ENCODE assay signal across 8 cellular contexts in genomic region chr16:75148311-75149195, GRCh38. TPM values are rescaled to one million over a fixed set of nuclear protein-coding genes. Genes with fewer than 3 reads are reported as not detected.
A peak's percentile ranks its signal among the peaks of the same experiment; 100 is the strongest.
DNase-seq lines count a peak whose midpoint lies in the region; ATAC-seq and TF ChIP-seq lines count a peak whose summit lies in the region.

Gene ZFP1, plus strand, starts transcription at chr16:75148524. Its CDS starts 4,428 bp downstream, at chr16:75152952.

- H3K27ac ChIP-seq in OCI-LY1 (ENCODE audit: low read depth, low read length, poor library complexity, severe bottlenecking): peak within 1 kb of the TSS; percentile 77

- no peaks in the 10 kb centered on the region for H3K27me3 ChIP-seq in OCI-LY1 (ENCODE audit: insufficient read depth, low read length)

- H3K4me1 Mint-ChIP-seq in endothelial cell (ENCODE audit: unreplicated experiment) (peaks cover 7% of the 10 kb centered on the region), mesothelial cell of epicardium (peaks cover 4% of the 10 kb centered on the region)

- H3K36me3 Mint-ChIP-seq in endothelial cell (ENCODE audit: low read depth, unreplicated experiment) (peaks cover 28% of the 10 kb centered on the region), mesothelial cell of epicardium (peaks cover 32% of the 10 kb centered on the region)

- peak within 1 kb of the TSS; percentile 89 for H3K4me3 ChIP-seq in OCI-LY1 (ENCODE audit: low read depth, low read length, poor library complexity, severe bottlenecking)

- peak; percentile 97 for DNase-seq in DMS 273 (lab: John Stamatoyannopoulos, UW; ENCODE audit: unreplicated experiment)
- peak; percentile 95 for DNase-seq in HuH-7 (ENCODE audit: low spot score)
- peak; percentile 89 for DNase-seq in activated CD8-positive, alpha-beta memory T cell treated with anti-CD3 and anti-CD28 coated beads, Interleukin-2, amount 50 U/mL, for 24 hours (ENCODE audit: extremely low read depth)
- DNase-seq in endothelial cell (ENCODE audit: low spot score): peak; percentile 97
- DNase-seq in mesothelial cell of epicardium (ENCODE audit: low spot score in 2 of 2, unreplicated experiment in 2 of 2): peak; percentile 92 to 99
- peak; percentile 87 to 88 for DNase-seq in stimulated activated CD8-positive, alpha-beta memory T cell treated with anti-CD3 and anti-CD28 coated beads, Interleukin-15, amount 100 ng/mL, for 4 hours (ENCODE audit: low read depth in 2 of 2)

- peaks cover 29% of the 10 kb centered on the region for H3K36me3 ChIP-seq in OCI-LY1 (ENCODE audit: insufficient read depth, low read length)

- H3K4me3 Mint-ChIP-seq in endothelial cell (ENCODE audit: unreplicated experiment) (peak within 1 kb of the TSS; percentile 93), mesothelial cell of epicardium (peak within 1 kb of the TSS; percentile 86)

- H4K20me1 ChIP-seq in OCI-LY1 (ENCODE audit: insufficient read depth, low read length): no peaks in the 10 kb centered on the region

- peaks cover 9% of the 10 kb centered on the region; the same call in 1 of the 2 replicates for H3K79me2 ChIP-seq in OCI-LY1 (ENCODE audit: insufficient read depth, low read length)

- H3K27ac Mint-ChIP-seq in endothelial cell (ENCODE audit: unreplicated experiment) (peak within 1 kb of the TSS; percentile 68), mesothelial cell of epicardium (peak within 1 kb of the TSS; percentile 96)

- TF ChIP-seq CTCF in OCI-LY1 (IDR thresholded peaks at IDR 0.05; ENCODE audit: low read length) (no peak), endothelial cell (IDR thresholded peaks at IDR 0.05; ENCODE audit: unreplicated experiment) (no peak), mesothelial cell of epicardium (IDR thresholded peaks at IDR 0.05; ENCODE audit: unreplicated experiment) (no peak)

- H2AFZ ChIP-seq in OCI-LY1 (ENCODE audit: low read length): no peak within 1 kb of the TSS

- peak within 1 kb of the TSS; percentile 90 for H3K4me2 ChIP-seq in OCI-LY1 (ENCODE audit: low read length)

- H3K4me1 ChIP-seq in OCI-LY1 (ENCODE audit: insufficient read depth, low read length, severe bottlenecking): peaks cover 11% of the 10 kb centered on the region

- peak; percentile 87 for ATAC-seq in GM21526 (IDR thresholded peaks at IDR 0.05; ENCODE audit: low FRiP score, unreplicated experiment)

- H3K9me2 ChIP-seq in OCI-LY1 (ENCODE audit: low read depth, low read length): no peaks in the 10 kb centered on the region

- peaks cover 28% of the 10 kb centered on the region for H3K9me3 ChIP-seq in OCI-LY1 (ENCODE audit: low read length)

- peaks cover 10% of the 10 kb centered on the region for H3K9me3 Mint-ChIP-seq in endothelial cell (ENCODE audit: unreplicated experiment)
- H3K9me3 Mint-ChIP-seq in mesothelial cell of epicardium: peaks cover 35% of the 10 kb centered on the region

- no peaks in the 10 kb centered on the region for H3F3A ChIP-seq in OCI-LY1 (ENCODE audit: insufficient read depth, low read length)

- H3K27me3 Mint-ChIP-seq in endothelial cell (ENCODE audit: unreplicated experiment) (no peaks in the 10 kb centered on the region), mesothelial cell of epicardium (ENCODE audit: low read depth) (no peaks in the 10 kb centered on the region)

- peak within 1 kb of the TSS; percentile 95 for H3K9ac ChIP-seq in OCI-LY1 (ENCODE audit: low read length)

RNA-seq across cellular contexts. Expression of gene ZFP1, which starts in this region (rescaled TPM):
- total RNA-seq in endothelial cell (ENCODE audit: unreplicated experiment) (12.0 TPM), mesothelial cell of epicardium (21.8 to 22.3 TPM (median 21.8 TPM) in 3 replicates)

Comparison
In these comparisons a context has a peak if more than half of its experiments do, and no peak if none do; other contexts are left out.
1. Peak in every context shown above with its lines: DNase-seq, ATAC-seq, H3K4me3 ChIP-seq and H3K27ac ChIP-seq.